In the genomic region with DNA sequence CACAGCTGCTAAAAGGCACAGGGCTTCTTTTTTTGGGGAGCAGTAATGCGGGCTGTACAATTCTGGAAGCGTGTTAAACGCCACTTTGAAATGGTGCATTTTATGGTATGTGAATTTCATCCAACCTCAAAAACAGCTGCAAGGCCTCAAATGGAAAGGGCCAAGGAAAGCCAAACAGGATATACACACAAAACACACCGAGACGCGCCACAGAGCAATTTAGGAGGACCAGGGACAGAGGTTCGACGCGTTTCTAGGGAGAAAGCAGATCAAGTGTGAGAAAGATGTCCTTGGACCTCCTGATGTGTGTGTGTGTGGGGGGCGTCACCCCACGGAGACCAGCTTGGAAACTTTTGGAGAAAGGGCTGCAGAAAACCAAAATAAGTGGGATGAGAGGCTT, we compare ENCODE assay signal across 18 cellular contexts. TPM values are rescaled to one million over a fixed set of nuclear protein-coding genes. Genes with fewer than 3 reads are reported as not detected.
DNase-seq lines count a peak whose midpoint lies in the region; ATAC-seq, FAIRE-seq and TF ChIP-seq lines count a peak whose summit lies in the region.
"Had no signal": no experiment of that assay in that cellular context is flagged by ENCODE, and none has a peak within 500 bp of the region (broad histone marks: within the 10 kb centered on the region; RNA-seq: fewer than 3 reads in every experiment).

No MANE protein-coding gene starts in this region.

- ATAC-seq in HG03108 (IDR thresholded peaks at IDR 0.05; ENCODE audit: unreplicated experiment), result no peak
- no peak for ATAC-seq in HG03175 (IDR thresholded peaks at IDR 0.05; ENCODE audit: unreplicated experiment)
- ATAC-seq in GM21717 (IDR thresholded peaks at IDR 0.05; ENCODE audit: unreplicated experiment), result no peak
- ATAC-seq: GM12878 had no signal

- H3K4me1 Mint-ChIP-seq in Caco-2 (ENCODE audit: low read depth, unreplicated experiment) (no peaks in the 10 kb centered on the region), nephron (peaks cover 21% of the 10 kb centered on the region)

- FAIRE-seq in small intestine (lab: Jason Lieb, UNC), result no peak
- FAIRE-seq: GM12878, GM18507, H1 had no signal

- no peak overlapping the region for H3K4me3 ChIP-seq in Caco-2 (ENCODE audit: low read depth, low read length)
- no peak overlapping the region for H3K4me3 ChIP-seq in NT2/D1 (ENCODE audit: insufficient read length, low read depth)
- no peak overlapping the region for H3K4me3 ChIP-seq in fibroblast of pulmonary artery (replicated peaks; ENCODE audit: low read depth, low read length)
- no peak overlapping the region for H3K4me3 ChIP-seq in small intestine (ENCODE audit: low read depth in 1 of 2, low read length in 2 of 2)
- H3K4me3 ChIP-seq: BLaER1, GM12878 had no signal

- H3K9me3 Mint-ChIP-seq in Caco-2 (ENCODE audit: unreplicated experiment), result no peaks in the 10 kb centered on the region
- no peaks in the 10 kb centered on the region for H3K9me3 Mint-ChIP-seq in nephron
- H3K9me3 Mint-ChIP-seq: HFFc6, IgD-negative memory B cell had no signal

- H3K27ac Mint-ChIP-seq in Caco-2 (ENCODE audit: unreplicated experiment) (no peak overlapping the region), nephron (peak overlapping the region; percentile 82 to 95 (median 90))
- H3K27ac Mint-ChIP-seq: HFFc6 had no signal

- H3K36me3 Mint-ChIP-seq in Caco-2 (ENCODE audit: insufficient read depth, unreplicated experiment) (peaks cover 64% of the 10 kb centered on the region), nephron (ENCODE audit: low read depth) (peaks cover 25% of the 10 kb centered on the region)

- H3K9ac ChIP-seq in NT2/D1 (ENCODE audit: insufficient read length, low read depth), result peak overlapping the region; percentile 2
- H3K9ac ChIP-seq: BLaER1 had no signal

- CTCF ChIA-PET in Caco-2 (lab: Charles Lee), result no interaction called here

- H3K4me3 Mint-ChIP-seq in Caco-2 (ENCODE audit: unreplicated experiment) (peak overlapping the region; percentile 17), nephron (peak overlapping the region in 2 of 3 experiments; percentile 22 to 45)
- H3K4me3 Mint-ChIP-seq: HFFc6, IgD-negative memory B cell had no signal

- no peaks in the 10 kb centered on the region for H3K9me3 ChIP-seq in Caco-2
- H3K9me3 ChIP-seq in NT2/D1 (ENCODE audit: insufficient read depth, low read length), result no peaks in the 10 kb centered on the region
- H3K9me3 ChIP-seq in small intestine (ENCODE audit: control insufficient read depth, low read depth), result no peaks in the 10 kb centered on the region
- H3K9me3 ChIP-seq: BLaER1 had no signal

- no peaks in the 10 kb centered on the region for H3K27me3 Mint-ChIP-seq in Caco-2 (ENCODE audit: insufficient read depth, unreplicated experiment)
- no peaks in the 10 kb centered on the region for H3K27me3 Mint-ChIP-seq in nephron (ENCODE audit: low read depth)
- H3K27me3 Mint-ChIP-seq: IgD-negative memory B cell had no signal

- intact Hi-C loops in Caco-2 (cut with micrococcal nuclease; ENCODE audit: unreplicated experiment), result no loop called here

- H3K36me3 ChIP-seq in Caco-2 (ENCODE audit: control insufficient read depth, insufficient read depth, low read length), result peaks cover 1% of the 10 kb centered on the region; the same call in 1 of the 2 replicates
- H3K36me3 ChIP-seq in NT2/D1 (ENCODE audit: insufficient read depth, insufficient read length, low read length), result peaks cover 62% of the 10 kb centered on the region
- no peaks in the 10 kb centered on the region for H3K36me3 ChIP-seq in small intestine (ENCODE audit: control insufficient read depth in 2 of 2, insufficient read depth in 2 of 2, low read length in 2 of 2)

- no peak overlapping the region for H3K27ac ChIP-seq in small intestine (ENCODE audit: low read depth in 1 of 2, low read length in 1 of 2)
- H3K27ac ChIP-seq: BLaER1 had no signal

- no peaks in the 10 kb centered on the region for H3K27me3 ChIP-seq in Caco-2 (replicated peaks; ENCODE audit: control insufficient read depth, insufficient read depth, low read length)
- no peaks in the 10 kb centered on the region for H3K27me3 ChIP-seq in NT2/D1 (ENCODE audit: insufficient read depth, insufficient read length)
- no peaks in the 10 kb centered on the region for H3K27me3 ChIP-seq in small intestine (ENCODE audit: control insufficient read depth in 2 of 2, insufficient read depth in 2 of 2, low read length in 2 of 2)
- H3K27me3 ChIP-seq: BLaER1 had no signal

- 67 to 84% (median 81%) methylated on average over 11 of the region's 11 CpGs for WGBS in small intestine, 3 donors

- DNase-seq in Caco-2 (no peak), NT2/D1 (ENCODE audit: low read depth, low spot score) (no peak), fibroblast of pulmonary artery (ENCODE audit: low read depth) (peak; percentile 29), small intestine (no peak)
- DNase-seq: 8988T, AML-193, DMS79, HCEC 1CT, HFFc6 had no signal

- TF ChIP-seq CTCF in Caco-2 (IDR thresholded peaks at IDR 0.05; ENCODE audit: insufficient read depth in 1 of 2, low read depth in 1 of 2, low read length in 1 of 2, severe bottlenecking in 1 of 2, unreplicated experiment in 1 of 2) (no peak), fibroblast of pulmonary artery (IDR thresholded peaks at IDR 0.05; ENCODE audit: low read length, missing control alignments) (no peak), nephron (IDR thresholded peaks at IDR 0.05; ENCODE audit: unreplicated experiment in 3 of 3) (no peak)

- H3K4me1 ChIP-seq in Caco-2 (no peaks in the 10 kb centered on the region), NT2/D1 (ENCODE audit: insufficient read depth, insufficient read length) (peaks cover 24% of the 10 kb centered on the region), small intestine (ENCODE audit: control insufficient read depth in 2 of 2, insufficient read depth in 1 of 2, low read depth in 1 of 2, low read length in 1 of 2) (no peaks in the 10 kb centered on the region)
- H3K4me1 ChIP-seq: BLaER1 had no signal

- POLR2A ChIA-PET in Caco-2 (lab: Charles Lee), result no interaction called here

- no TSS peak for BruUV-seq in Caco-2 (replicated peaks; lab: Mats Ljungman, UMichigan)

RNA-seq across cellular contexts. Expression of a gene that starts 31.1 kb away (rescaled TPM):
- total RNA-seq in Caco-2 (2022), result 84.5 and 95.9 TPM in 2 replicates
- 10 to 100 TPM in 1 of 3 donors, 1 to 10 TPM in 2; 5.1 to 53.3 (median 7.3) TPM for polyA plus RNA-seq in small intestine

RNA-seq across cellular contexts. Expression of a gene that starts 31.4 kb away (rescaled TPM):
- total RNA-seq in Caco-2 (2022), result 139 and 141 TPM in 2 replicates
- polyA plus RNA-seq in small intestine, result 100 to 1,000 TPM; 124 to 140 (median 139) TPM

RNA-seq across cellular contexts. Expression of a gene that starts 36.9 kb away (rescaled TPM):
- total RNA-seq in Caco-2 (2022), result 166 and 180 TPM in 2 replicates
- 10 to 100 TPM; 13.6 to 67.1 (median 17.0) TPM for polyA plus RNA-seq in small intestine

RNA-seq across cellular contexts. Expression of a gene that starts 41.0 kb away (rescaled TPM):
- 268 and 302 TPM in 2 replicates for total RNA-seq in Caco-2 (2022)
- 100 to 1,000 TPM; 187 to 359 (median 242) TPM for polyA plus RNA-seq in small intestine

RNA-seq across cellular contexts. Expression of a gene that starts 46.0 kb away (rescaled TPM):
- 15.4 and 16.3 TPM in 2 replicates for total RNA-seq in Caco-2 (2022)
- 10 to 100 TPM; 47.3 to 88.8 (median 83.0) TPM for polyA plus RNA-seq in small intestine
